21 cellular contexts compared by ENCODE assay signal in genomic region chrX:132822634-132823012, GRCh38.
DNase-seq lines count a peak whose midpoint lies in the region; ATAC-seq, FAIRE-seq and TF ChIP-seq lines count a peak whose summit lies in the region.
"Had no signal": no experiment of that assay in that cellular context is flagged by ENCODE, and none has a peak within 500 bp of the region (broad histone marks: within the 10 kb centered on the region; RNA-seq: fewer than 3 reads in every experiment).

No MANE protein-coding gene starts in this region.

- ATAC-seq in GM18511 (IDR thresholded peaks at IDR 0.05; ENCODE audit: unreplicated experiment) (peak; percentile 71), HG02642 (IDR thresholded peaks at IDR 0.05; ENCODE audit: poor library complexity, unreplicated experiment) (peak; percentile 54), pancreas (no peak), GM18519 (IDR thresholded peaks at IDR 0.05; ENCODE audit: low FRiP score, unreplicated experiment) (no peak)
- ATAC-seq: HCT116, Panc1, Right ventricle myocardium inferior, T-cell had no signal

- intact Hi-C loops in pancreas (cut with DNase I): no loop called here

- WGBS in pancreas, 2 donors: 63% methylated on average over 2 of the region's 2 CpGs

- H3K36me3 ChIP-seq in OCI-LY3 (replicated peaks; ENCODE audit: low read depth, low read length) (no peaks in the 10 kb centered on the region), pancreas (no peaks in the 10 kb centered on the region)

- FAIRE-seq in pancreas (lab: Jason Lieb, UNC): peak; percentile 56
- FAIRE-seq in H54 (lab: Jason Lieb, UNC): no peak
- FAIRE-seq: GM12892 had no signal

- H3K4me1 ChIP-seq in OCI-LY3 (ENCODE audit: low read length) (no peaks in the 10 kb centered on the region), pancreas (no peaks in the 10 kb centered on the region)

- no peak for TF ChIP-seq POLR2A in H54 (IDR thresholded peaks at IDR 0.05; ENCODE audit: low read depth, low read length)

- H3K27ac ChIP-seq in OCI-LY3 (ENCODE audit: low read length): no peak overlapping the region
- H3K27ac ChIP-seq in pancreas: no peak overlapping the region
- H3K27ac ChIP-seq: SK-N-MC had no signal

- TF ChIP-seq CTCF in OCI-LY3 (IDR thresholded peaks at IDR 0.05; ENCODE audit: low read depth, low read length): no peak
- TF ChIP-seq CTCF in pancreas (IDR thresholded peaks at IDR 0.05): no peak

- DNase-seq in pancreas (no peak), H54 (ENCODE audit: insufficient read length, low spot score) (no peak), NCI-H1105 (lab: John Stamatoyannopoulos, UW) (no peak)
- no peak for DNase-seq in stimulated activated CD4-positive, alpha-beta T cell treated with anti-CD3 and anti-CD28 coated beads, Interleukin-4, amount 100 ng/mL, for 24 hours
- DNase-seq: CD4-positive, CD25-positive, alpha-beta regulatory T cell; DMS53; IMR-90; Kasumi-1; NCI-H146; NCI-H345; NCI-H69; T-cell had no signal

- H3K4me2 ChIP-seq in OCI-LY3 (ENCODE audit: low read length): no peak overlapping the region

- H3K27me3 ChIP-seq in OCI-LY3 (ENCODE audit: low read depth, low read length) (no peaks in the 10 kb centered on the region), pancreas (peaks cover 0 to 6% (median 0%) of the 10 kb centered on the region in 4 donors)

- H4K20me1 ChIP-seq in OCI-LY3 (ENCODE audit: insufficient read depth, low read length): no peaks in the 10 kb centered on the region

- H3K9me3 ChIP-seq in OCI-LY3 (ENCODE audit: insufficient read depth, low read length): no peaks in the 10 kb centered on the region
- no peaks in the 10 kb centered on the region for H3K9me3 ChIP-seq in pancreas

- no peak overlapping the region for H3K9ac ChIP-seq in OCI-LY3 (ENCODE audit: low read length)

- H2AFZ ChIP-seq in OCI-LY3 (ENCODE audit: low read depth, low read length): 0 out of 2 replicates have a peak overlapping the region, but pooled peaks have one; percentile 39

- H3K79me2 ChIP-seq in OCI-LY3 (ENCODE audit: low read length): no peaks in the 10 kb centered on the region

- no peak overlapping the region for H3K4me3 ChIP-seq in OCI-LY3 (ENCODE audit: low read length)
- no peak overlapping the region for H3K4me3 ChIP-seq in pancreas
- H3K4me3 ChIP-seq: SK-N-MC had no signal

Comparison
In these comparisons a context has a peak if more than half of its experiments do, and no peak if none do; other contexts are left out.
1. ATAC-seq: peak in GM18511 (single experiment) and HG02642 (single experiment); none in pancreas (0 of 4) and GM18519 (single experiment).